Comparison of ENCODE assay signal across 25 cellular contexts in the genomic region with DNA sequence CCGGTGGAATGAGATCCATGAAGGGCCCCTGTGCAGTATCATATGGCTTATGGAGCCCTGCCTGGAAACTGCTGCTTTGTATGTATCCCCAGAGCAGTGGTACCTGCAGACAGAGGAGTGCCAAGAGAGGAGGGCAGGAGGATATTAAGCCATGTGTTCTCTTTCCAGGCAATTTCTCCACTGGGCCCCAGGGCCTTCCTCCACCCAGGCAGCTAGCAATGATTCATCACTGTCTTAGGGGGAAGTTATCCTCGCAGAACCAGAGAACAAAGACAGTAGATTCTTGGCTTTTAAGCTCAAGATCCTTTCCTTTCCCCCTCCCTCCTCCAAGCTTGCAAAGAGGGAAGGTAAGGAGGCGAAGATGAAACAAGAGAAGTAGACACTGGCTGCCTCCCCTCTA.
DNase-seq lines count a peak whose midpoint lies in the region; ATAC-seq and TF ChIP-seq lines count a peak whose summit lies in the region.
"Had no signal": no experiment of that assay in that cellular context is flagged by ENCODE, and none has a peak within 500 bp of the region (broad histone marks: within the 10 kb centered on the region; RNA-seq: fewer than 3 reads in every experiment).

No MANE protein-coding gene starts in this region.

- H3K4me1 Mint-ChIP-seq in T-cell, result no peaks in the 10 kb centered on the region
- H3K4me1 Mint-ChIP-seq: memory B cell; naive thymus-derived CD4-positive, alpha-beta T cell had no signal

- H3K4me3 Mint-ChIP-seq in T-cell, result no peak overlapping the region
- H3K4me3 Mint-ChIP-seq: activated naive CD4-positive, alpha-beta T cell treated with anti-CD3 and anti-CD28 coated beads for 36 hours; HFFc6; memory B cell; naive thymus-derived CD4-positive, alpha-beta T cell; type B pancreatic cell had no signal

- POLR2A ChIA-PET in T-cell (lab: Charles Lee), result no interaction called here

- peak; percentile 11 for DNase-seq in Daoy (ENCODE audit: low read depth)
- DNase-seq in RPMI7951 (ENCODE audit: low read depth), result peak; percentile 36
- peak; percentile 39 for DNase-seq in choroid plexus epithelial cell (ENCODE audit: low read depth)
- DNase-seq in kidney tubule cell (ENCODE audit: low spot score), result peak; percentile 57
- no peak for DNase-seq in T-cell
- DNase-seq: activated CD4-positive, alpha-beta T cell treated with anti-CD3 and anti-CD28 coated beads for 4 hours; activated naive CD4-positive, alpha-beta T cell treated with anti-CD3 and anti-CD28 coated beads for 36 hours; activated T-cell treated with anti-CD3 and anti-CD28 coated beads, Interleukin-2, amount 50 U/mL, for 48 hours; anterior cingulate cortex; Calu3; HFFc6; naive thymus-derived CD4-positive, alpha-beta T cell; NCI-H1092; NCI-H1930; NCI-H82; OCI-M1; SHP77 treated with DMSO at 0.1 percent for 48 hours; sigmoid colon; stimulated activated CD8-positive, alpha-beta memory T cell treated with anti-CD3 and anti-CD28 coated beads, Interleukin-4, amount 100 ng/mL, for 48 hours had no signal

- peaks cover 4 to 20% (median 9%) of the 10 kb centered on the region in 3 donors for H3K9me3 Mint-ChIP-seq in T-cell
- H3K9me3 Mint-ChIP-seq: activated naive CD4-positive, alpha-beta T cell treated with anti-CD3 and anti-CD28 coated beads for 36 hours; type B pancreatic cell had no signal

- no peak overlapping the region for H3K4me3 ChIP-seq in choroid plexus epithelial cell (ENCODE audit: low read depth, low read length)
- H3K4me3 ChIP-seq: esophagus muscularis mucosa, sigmoid colon had no signal

- no peak overlapping the region for H3K27ac Mint-ChIP-seq in T-cell
- H3K27ac Mint-ChIP-seq: activated naive CD4-positive, alpha-beta T cell treated with anti-CD3 and anti-CD28 coated beads for 36 hours; HFFc6; memory B cell; naive thymus-derived CD4-positive, alpha-beta T cell; type B pancreatic cell had no signal

- H3K27me3 Mint-ChIP-seq in T-cell, result no peaks in the 10 kb centered on the region
- H3K27me3 Mint-ChIP-seq: memory B cell, type B pancreatic cell had no signal

- H3K36me3 Mint-ChIP-seq in T-cell, result no peaks in the 10 kb centered on the region
- H3K36me3 Mint-ChIP-seq: memory B cell; naive thymus-derived CD4-positive, alpha-beta T cell; type B pancreatic cell had no signal

- CTCF ChIA-PET in T-cell (lab: Charles Lee), result no interaction called here

- TF ChIP-seq CTCF in choroid plexus epithelial cell (conservative IDR thresholded peaks at IDR 0.05; ENCODE audit: low read depth, low read length), result no peak

- ATAC-seq in T-cell (replicated peaks in 1 of 4) (no peak), HG02763 (IDR thresholded peaks at IDR 0.05; ENCODE audit: unreplicated experiment) (no peak), HG02610 (IDR thresholded peaks at IDR 0.05; ENCODE audit: unreplicated experiment) (no peak), GM21619 (IDR thresholded peaks at IDR 0.05; ENCODE audit: unreplicated experiment) (no peak)
- ATAC-seq: naive thymus-derived CD4-positive, alpha-beta T cell had no signal

Comparison
In these comparisons a context has a peak if more than half of its experiments do, and no peak if none do; other contexts are left out.
1. DNase-seq: peak in Daoy (single experiment), RPMI7951 (single experiment), choroid plexus epithelial cell (single experiment) and kidney tubule cell (single experiment); none in T-cell (0 of 34).